Comparison of ENCODE assay signal across 24 cellular contexts in genomic region chr9:84349706-84350105, GRCh38. TPM values are rescaled to one million over a fixed set of nuclear protein-coding genes. Genes with fewer than 3 reads are reported as not detected.
"Had no signal": no experiment of that assay in that cellular context is flagged by ENCODE, and none has a peak within 500 bp of the region (broad histone marks: within the 10 kb centered on the region; RNA-seq: fewer than 3 reads in every experiment).

No MANE protein-coding gene starts in this region.

- H3K27me3 Mint-ChIP-seq: natural killer cell treated with Interleukin-12 subunit alpha and Interleukin-12 subunit beta and Interleukin-15 and Interleukin-18, amount 100 ng/mL, for 72 hours had no signal

- ATAC-seq: activated CD4-positive, alpha-beta T cell treated with anti-CD3 and anti-CD28 coated beads for 36 hours; activated CD8-positive, alpha-beta memory T cell treated with anti-CD3 and anti-CD28 coated beads, Interleukin-2, amount 10 ng/mL, durations not matched to agents 7 days and 5 days; activated CD8-positive, alpha-beta T cell treated with anti-CD3 and anti-CD28 coated beads, Interleukin-2, amount 10 ng/mL, durations not matched to agents 7 days and 5 days; activated naive CD4-positive, alpha-beta T cell treated with anti-CD3 and anti-CD28 coated beads, Interleukin-2, amount 50 U/mL, for 72 hours; esophagus mucosa; left cardiac atrium; natural killer cell treated with Interleukin-12 subunit alpha and Interleukin-12 subunit beta and Interleukin-15 and Interleukin-18, amount 100 ng/mL, for 72 hours; stimulated activated naive B cell treated with anti-CD40 and anti-IgM and Interleukin-4, amounts not matched to agents 10 μg/mL and 1 μg/mL and 100 μg/mL, for 72 hours had no signal

- H3K4me3 ChIP-seq: right atrium auricular region, smooth muscle cell, stomach, thyroid gland, upper lobe of left lung had no signal

- H3K9me3 Mint-ChIP-seq: activated T-helper 2 cell treated with anti-CD3 and anti-CD28 coated beads, Interferon-gamma antibody, Interleukin-2, Interleukin-4, amounts not matched to agents 10 μg/mL and 5 μg/mL and 100 μg/mL, durations not matched to agents 14 hours and 24 hours and 36 hours; central memory CD8-positive, alpha-beta T cell; natural killer cell treated with Interleukin-12 subunit alpha and Interleukin-12 subunit beta and Interleukin-15 and Interleukin-18, amount 100 ng/mL, for 72 hours; stimulated activated naive B cell treated with anti-CD40 and anti-IgM and Interleukin-4, amounts not matched to agents 10 μg/mL and 1 μg/mL and 100 μg/mL, for 72 hours had no signal

- H3K4me1 Mint-ChIP-seq: activated CD4-positive, alpha-beta T cell treated with anti-CD3 and anti-CD28 coated beads for 36 hours; activated CD8-positive, alpha-beta memory T cell treated with anti-CD3 and anti-CD28 coated beads, Interleukin-2, amount 10 ng/mL, durations not matched to agents 7 days and 5 days; central memory CD8-positive, alpha-beta T cell had no signal

- DNase-seq: activated CD4-positive, alpha-beta T cell treated with anti-CD3 and anti-CD28 coated beads for 36 hours; activated CD4-positive, CD25-positive, alpha-beta regulatory T cell; activated CD8-positive, alpha-beta memory T cell treated with anti-CD3 and anti-CD28 coated beads, Interleukin-2, amount 10 ng/mL, durations not matched to agents 7 days and 5 days; activated CD8-positive, alpha-beta T cell treated with anti-CD3 and anti-CD28 coated beads, Interleukin-2, amount 10 ng/mL, durations not matched to agents 7 days and 5 days; activated T-cell treated with anti-CD3 and anti-CD28 coated beads, Interleukin-2, amount 50 U/mL, for 48 hours; dermis blood vessel endothelial cell; effector memory CD4-positive, alpha-beta T cell; foreskin melanocyte; left cardiac atrium; midbrain; stimulated activated CD4-positive, alpha-beta T cell treated with anti-CD3 and anti-CD28 coated beads, Interleukin-1b, Interleukin-23, amount 100 ng/mL, for 48 hours; stimulated activated naive B cell treated with anti-CD40 and anti-IgM and Interleukin-4, amounts not matched to agents 10 μg/mL and 1 μg/mL and 100 μg/mL, for 72 hours; stomach; T-helper 1 cell; thyroid gland; upper lobe of left lung had no signal

- H3K36me3 Mint-ChIP-seq: activated CD8-positive, alpha-beta memory T cell treated with anti-CD3 and anti-CD28 coated beads, Interleukin-2, amount 10 ng/mL, durations not matched to agents 7 days and 5 days; natural killer cell treated with Interleukin-12 subunit alpha and Interleukin-12 subunit beta and Interleukin-15 and Interleukin-18, amount 100 ng/mL, for 72 hours; stimulated activated naive B cell treated with anti-CD40 and anti-IgM and Interleukin-4, amounts not matched to agents 10 μg/mL and 1 μg/mL and 100 μg/mL, for 72 hours had no signal

- H3K27ac Mint-ChIP-seq: activated CD4-positive, alpha-beta T cell treated with anti-CD3 and anti-CD28 coated beads for 36 hours; activated CD8-positive, alpha-beta memory T cell treated with anti-CD3 and anti-CD28 coated beads, Interleukin-2, amount 10 ng/mL, durations not matched to agents 7 days and 5 days; activated CD8-positive, alpha-beta T cell treated with anti-CD3 and anti-CD28 coated beads, Interleukin-2, amount 10 ng/mL, durations not matched to agents 7 days and 5 days; activated naive CD4-positive, alpha-beta T cell treated with anti-CD3 and anti-CD28 coated beads, Interleukin-2, amount 50 U/mL, for 72 hours; activated T-helper 2 cell treated with anti-CD3 and anti-CD28 coated beads, Interferon-gamma antibody, Interleukin-2, Interleukin-4, amounts not matched to agents 10 μg/mL and 5 μg/mL and 100 μg/mL, durations not matched to agents 14 hours and 24 hours and 36 hours; natural killer cell treated with Interleukin-12 subunit alpha and Interleukin-12 subunit beta and Interleukin-15 and Interleukin-18, amount 100 ng/mL, for 72 hours; stimulated activated naive B cell treated with anti-CD40 and anti-IgM and Interleukin-4, amounts not matched to agents 10 μg/mL and 1 μg/mL and 100 μg/mL, for 72 hours had no signal

- H3K4me3 Mint-ChIP-seq: activated CD4-positive, alpha-beta T cell treated with anti-CD3 and anti-CD28 coated beads for 36 hours; activated CD8-positive, alpha-beta memory T cell treated with anti-CD3 and anti-CD28 coated beads, Interleukin-2, amount 10 ng/mL, durations not matched to agents 7 days and 5 days; activated CD8-positive, alpha-beta T cell treated with anti-CD3 and anti-CD28 coated beads, Interleukin-2, amount 10 ng/mL, durations not matched to agents 7 days and 5 days; central memory CD8-positive, alpha-beta T cell; natural killer cell treated with Interleukin-12 subunit alpha and Interleukin-12 subunit beta and Interleukin-15 and Interleukin-18, amount 100 ng/mL, for 72 hours; stimulated activated naive B cell treated with anti-CD40 and anti-IgM and Interleukin-4, amounts not matched to agents 10 μg/mL and 1 μg/mL and 100 μg/mL, for 72 hours had no signal

RNA-seq across cellular contexts. Expression of gene SLC28A3, which starts 9.1 kb away (rescaled TPM):
- total RNA-seq: activated CD8-positive, alpha-beta T cell treated with anti-CD3 and anti-CD28 coated beads, Interleukin-2, amount 10 ng/mL, durations not matched to agents 7 days and 5 days; dermis blood vessel endothelial cell; pulmonary artery endothelial cell had no signal
